14 cellular contexts compared by ENCODE assay signal in the genomic region with DNA sequence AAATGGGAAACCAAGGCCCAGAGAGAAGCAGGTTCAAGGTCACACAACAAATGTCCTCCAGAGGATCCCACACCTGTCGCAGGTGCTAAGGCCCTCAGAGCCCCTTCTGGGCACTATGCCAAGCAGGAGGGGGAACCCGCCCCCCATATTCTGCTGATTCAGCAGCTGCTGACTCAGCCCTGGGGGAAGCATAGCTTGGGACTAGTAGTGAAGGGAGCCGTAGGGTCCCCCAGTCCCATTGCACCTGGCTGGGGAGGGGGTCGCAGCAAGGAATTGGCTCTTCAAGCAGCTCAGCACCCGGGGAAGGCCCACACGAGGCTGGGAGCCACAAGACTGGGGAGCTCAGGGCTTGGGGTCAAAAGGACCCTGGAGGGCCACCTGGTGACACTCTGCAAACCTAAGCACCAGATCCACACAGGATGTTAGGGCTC. TPM values are rescaled to one million over a fixed set of nuclear protein-coding genes. Genes with fewer than 3 reads are reported as not detected.
DNase-seq lines count a peak whose midpoint lies in the region; ATAC-seq, FAIRE-seq and TF ChIP-seq lines count a peak whose summit lies in the region.
"Had no signal": no experiment of that assay in that cellular context is flagged by ENCODE, and none has a peak within 500 bp of the region (broad histone marks: within the 10 kb centered on the region; RNA-seq: fewer than 3 reads in every experiment).

No MANE protein-coding gene starts in this region.

- no peaks in the 10 kb centered on the region for H3K27me3 ChIP-seq in PC-9 (ENCODE audit: insufficient read depth, low read depth)
- H3K27me3 ChIP-seq in iPS-18a (ENCODE audit: control insufficient read depth, insufficient read depth, low read length) = peaks cover 24% of the 10 kb centered on the region

- ATAC-seq in stimulated activated naive CD8-positive, alpha-beta T cell treated with anti-CD3 and anti-CD28 coated beads, Interleukin-15, Interleukin-2, amounts not matched to agents 100 U/mL and 50 U/mL, for 24 hours = no peak
- ATAC-seq in HG02938 (IDR thresholded peaks at IDR 0.05; ENCODE audit: unreplicated experiment) = no peak
- ATAC-seq: effector memory CD8-positive, alpha-beta T cell had no signal

- H3K36me3 Mint-ChIP-seq in stimulated activated naive CD8-positive, alpha-beta T cell treated with anti-CD3 and anti-CD28 coated beads, Interleukin-15, Interleukin-2, amounts not matched to agents 100 ng/mL and 50 ng/mL, for 24 hours (ENCODE audit: low read depth) = no peaks in the 10 kb centered on the region
- no peaks in the 10 kb centered on the region for H3K36me3 Mint-ChIP-seq in type B pancreatic cell
- H3K36me3 Mint-ChIP-seq: CD8-positive, alpha-beta memory T cell; memory B cell had no signal

- H3K4me3 ChIP-seq in PC-9 (peak overlapping the region; percentile 91), iPS-18a (ENCODE audit: low read length) (peak overlapping the region; percentile 62)
- H3K4me3 ChIP-seq: GM12878, upper lobe of right lung had no signal

- no TSS peak for BruUV-seq in PC-9 (replicated peaks; lab: Mats Ljungman, UMichigan)

- no peak for FAIRE-seq in D721Med (lab: Jason Lieb, UNC)
- FAIRE-seq: GM12878 had no signal

- POLR2A ChIA-PET in PC-9 (lab: Charles Lee; ENCODE audit: unreplicated experiment) = interaction anchor here (0.7 kb wide), 1 partner anchor 70 kb away, joined by 4 read pairs; no protein-coding TSS in a partner anchor

- no peak overlapping the region for H3K27ac Mint-ChIP-seq in stimulated activated naive CD8-positive, alpha-beta T cell treated with anti-CD3 and anti-CD28 coated beads, Interleukin-15, Interleukin-2, amounts not matched to agents 100 ng/mL and 50 ng/mL, for 24 hours
- no peak overlapping the region for H3K27ac Mint-ChIP-seq in type B pancreatic cell
- H3K27ac Mint-ChIP-seq: memory B cell had no signal

- H3K27me3 Mint-ChIP-seq in stimulated activated naive CD8-positive, alpha-beta T cell treated with anti-CD3 and anti-CD28 coated beads, Interleukin-15, Interleukin-2, amounts not matched to agents 100 ng/mL and 50 ng/mL, for 24 hours = peaks cover 6% of the 10 kb centered on the region
- peaks cover 43% of the 10 kb centered on the region for H3K27me3 Mint-ChIP-seq in type B pancreatic cell

- intact Hi-C loops in PC-9 (cut with micrococcal nuclease; ENCODE audit: unreplicated experiment) = loop anchor here (2.0 kb wide), 1 partner anchor 18 kb away; no protein-coding TSS in a partner anchor

- peaks cover 15% of the 10 kb centered on the region for H3K79me2 ChIP-seq in PC-9 (ENCODE audit: low read depth)

- H4K20me1 ChIP-seq in PC-9 (ENCODE audit: insufficient read depth) = no peaks in the 10 kb centered on the region; the same call in 1 of the 2 replicates

- H3K4me1 ChIP-seq in PC-9 (replicated peaks; ENCODE audit: insufficient read depth) = peaks cover 38% of the 10 kb centered on the region
- H3K4me1 ChIP-seq in iPS-18a (ENCODE audit: control insufficient read depth, low read depth, low read length) = peaks cover 6% of the 10 kb centered on the region
- H3K4me1 ChIP-seq: upper lobe of right lung had no signal

- no peaks in the 10 kb centered on the region for H3K9me3 ChIP-seq in PC-9 (ENCODE audit: insufficient read depth, low read depth)
- no peaks in the 10 kb centered on the region for H3K9me3 ChIP-seq in iPS-18a (ENCODE audit: control insufficient read depth, low read depth, low read length)
- H3K9me3 ChIP-seq: upper lobe of right lung had no signal

- CTCF ChIA-PET in PC-9 (lab: Charles Lee) = interaction anchor here (1.8 kb wide), 1 partner anchor 19 kb away, joined by 21 read pairs; no protein-coding TSS in a partner anchor

- H3K4me1 Mint-ChIP-seq in stimulated activated naive CD8-positive, alpha-beta T cell treated with anti-CD3 and anti-CD28 coated beads, Interleukin-15, Interleukin-2, amounts not matched to agents 100 ng/mL and 50 ng/mL, for 24 hours (ENCODE audit: low read depth) = peaks cover 20% of the 10 kb centered on the region
- H3K4me1 Mint-ChIP-seq in type B pancreatic cell (ENCODE audit: unreplicated experiment) = no peaks in the 10 kb centered on the region

- peak overlapping the region; percentile 90 for H3K4me2 ChIP-seq in PC-9

- H3K9me2 ChIP-seq in PC-9 (ENCODE audit: insufficient read depth) = no peaks in the 10 kb centered on the region

- no peak for DNase-seq in stimulated activated naive CD8-positive, alpha-beta T cell treated with anti-CD3 and anti-CD28 coated beads, Interleukin-15, Interleukin-2, amounts not matched to agents 100 U/mL and 50 U/mL, for 24 hours
- no peak for DNase-seq in PC-9
- DNase-seq in type B pancreatic cell (ENCODE audit: extremely low spot score, unreplicated experiment) = no peak
- no peak for DNase-seq in Kasumi-1 (lab: John Stamatoyannopoulos, UW)
- no peak for DNase-seq in D721Med (ENCODE audit: insufficient read length, low spot score)
- DNase-seq: CD8-positive, alpha-beta memory T cell; effector memory CD8-positive, alpha-beta T cell; NCI-H2029; upper lobe of right lung had no signal

- H3K27ac ChIP-seq in PC-9 (no peak overlapping the region), iPS-18a (ENCODE audit: low read length) (no peak overlapping the region)
- H3K27ac ChIP-seq: upper lobe of right lung had no signal

- H3F3A ChIP-seq in PC-9 (ENCODE audit: insufficient read depth, low read depth) = peaks cover 25% of the 10 kb centered on the region

- H3K36me3 ChIP-seq in PC-9 (ENCODE audit: low read depth) (no peaks in the 10 kb centered on the region), iPS-18a (ENCODE audit: control insufficient read depth, low read depth, low read length) (no peaks in the 10 kb centered on the region)
- H3K36me3 ChIP-seq: upper lobe of right lung had no signal

- H3K9ac ChIP-seq in iPS-18a (ENCODE audit: low read length) = no peak overlapping the region

- H2AFZ ChIP-seq in PC-9 = peak overlapping the region; percentile 98

- peak overlapping the region; percentile 75 for H3K4me3 Mint-ChIP-seq in stimulated activated naive CD8-positive, alpha-beta T cell treated with anti-CD3 and anti-CD28 coated beads, Interleukin-15, Interleukin-2, amounts not matched to agents 100 ng/mL and 50 ng/mL, for 24 hours
- H3K4me3 Mint-ChIP-seq in type B pancreatic cell = peak overlapping the region; percentile 34
- H3K4me3 Mint-ChIP-seq: memory B cell had no signal

- no peak for TF ChIP-seq CTCF in PC-9 (conservative IDR thresholded peaks at IDR 0.05)
- TF ChIP-seq CTCF in type B pancreatic cell (conservative IDR thresholded peaks at IDR 0.05) = no peak
- TF ChIP-seq CTCF in D721Med (IDR thresholded peaks at IDR 0.05; ENCODE audit: insufficient read depth, missing control alignments) = no peak

- no peaks in the 10 kb centered on the region for H3K9me3 Mint-ChIP-seq in stimulated activated naive CD8-positive, alpha-beta T cell treated with anti-CD3 and anti-CD28 coated beads, Interleukin-15, Interleukin-2, amounts not matched to agents 100 ng/mL and 50 ng/mL, for 24 hours
- H3K9me3 Mint-ChIP-seq in type B pancreatic cell = no peaks in the 10 kb centered on the region
- H3K9me3 Mint-ChIP-seq: CD8-positive, alpha-beta memory T cell; effector memory CD8-positive, alpha-beta T cell; memory B cell had no signal

RNA-seq across cellular contexts. Expression of a gene that starts 1.0 kb away (rescaled TPM):
- total RNA-seq in PC-9 (2021) (14.9 and 23.6 TPM in 2 replicates), type B pancreatic cell (ENCODE audit: low replicate concordance) (0.58 and 2.7 TPM in 2 replicates)

RNA-seq across cellular contexts. Expression of a gene that starts 15.0 kb away (rescaled TPM):
- 1.3 and 1.9 TPM in 2 replicates for total RNA-seq in PC-9 (2021)
- total RNA-seq in type B pancreatic cell (ENCODE audit: low replicate concordance) = 0.27 and 0.81 TPM in 2 replicates
- total RNA-seq: upper lobe of right lung had no signal

RNA-seq across cellular contexts. Expression of a gene that starts 50.7 kb away (rescaled TPM):
- total RNA-seq in PC-9 (2021) = 80.1 and 81.3 TPM in 2 replicates
- total RNA-seq in type B pancreatic cell (ENCODE audit: low replicate concordance) = 53.9 and 66.1 TPM in 2 replicates

RNA-seq across cellular contexts. Expression of a gene that starts 51.0 kb away (rescaled TPM):
- 15.8 and 16.1 TPM in 2 replicates for total RNA-seq in PC-9 (2021)
- 19.0 and 21.7 TPM in 2 replicates for total RNA-seq in type B pancreatic cell (ENCODE audit: low replicate concordance)
